ENCODE assay signal across 10 cellular contexts in the genomic region with DNA sequence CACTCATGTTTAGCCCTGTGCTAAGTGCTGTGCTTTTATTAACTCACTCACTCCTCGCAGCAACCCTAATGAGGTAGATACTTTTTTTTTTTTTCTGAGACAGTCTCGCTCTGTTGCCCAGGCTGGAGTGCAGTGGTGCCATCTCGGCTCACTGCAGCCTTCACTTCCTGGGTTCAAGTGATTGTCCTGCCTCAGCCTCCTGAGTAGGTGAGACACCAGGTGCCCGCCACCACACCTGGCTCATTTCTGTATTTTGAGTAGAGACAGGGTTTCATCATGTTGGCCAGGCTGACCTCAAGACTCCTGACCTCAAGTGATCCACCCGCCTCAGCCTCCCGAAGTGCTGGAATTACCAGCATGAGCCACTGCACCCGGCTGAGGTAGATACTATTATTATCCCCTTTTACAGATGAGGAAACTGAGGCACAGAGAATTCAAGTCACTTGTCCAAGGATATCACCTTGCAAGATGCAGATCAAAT. TPM values are rescaled to one million over a fixed set of nuclear protein-coding genes. Genes with fewer than 3 reads are reported as not detected.
DNase-seq lines count a peak whose midpoint lies in the region; ATAC-seq, FAIRE-seq and TF ChIP-seq lines count a peak whose summit lies in the region.
"Had no signal": no experiment of that assay in that cellular context is flagged by ENCODE, and none has a peak within 500 bp of the region (broad histone marks: within the 10 kb centered on the region; RNA-seq: fewer than 3 reads in every experiment).

No MANE protein-coding gene starts in this region.

- H3K4me1 ChIP-seq in HepG2 (ENCODE audit: insufficient read depth, low read length): peaks cover 48% of the 10 kb centered on the region

- no peak for TF ChIP-seq CTCF in HepG2 (CRISPR knock-in tag; IDR thresholded peaks at IDR 0.05)

- no TSS peak for BruUV-seq in HepG2 (replicated peaks; lab: Mats Ljungman, UMichigan)

- no peak for FAIRE-seq in HepG2 (lab: Jason Lieb, UNC)
- FAIRE-seq: A204.1 had no signal

- no peak for TF ChIP-seq POLR2A in HepG2 (IDR thresholded peaks at IDR 0.05; ENCODE audit: insufficient read depth in 1 of 2, low read depth in 2 of 2, low read length in 2 of 2)

- peaks cover 4 to 19% of the 10 kb centered on the region in 2 experiments; a peak in 4 of 5 replicates for H3K36me3 ChIP-seq in HepG2 (replicated peaks in 1 of 2; ENCODE audit: control insufficient read depth in 1 of 2, insufficient read depth in 2 of 2, low read length in 2 of 2)

- in situ Hi-C loops in HepG2 (cut with HindIII; ENCODE audit: extremely low pct_ligation_motif_present, low pct_unique_long_range_greater_than_20kb): loop anchor here (5.0 kb wide), 1 partner anchor 33 kb away; the partner anchor contains the start of genes ACTMAP and SNRPA

- peak overlapping the region; percentile 95 for H3K27ac ChIP-seq in HepG2 (ENCODE audit: extremely low read length, insufficient read depth, low read length)
- peak overlapping the region; percentile 2 for H3K27ac ChIP-seq in substantia nigra (ENCODE audit: low read depth, low read length, poor library complexity, severe bottlenecking)

- peak overlapping the region; percentile 52 for H3K4me3 Mint-ChIP-seq in activated naive CD8-positive, alpha-beta T cell treated with anti-CD3 and anti-CD28 coated beads, Interleukin-2, amount 10 ng/mL, durations not matched to agents 7 days and 5 days

- H3K27ac Mint-ChIP-seq in activated naive CD8-positive, alpha-beta T cell treated with anti-CD3 and anti-CD28 coated beads, Interleukin-2, amount 10 ng/mL, durations not matched to agents 7 days and 5 days: no peak overlapping the region

- no peak overlapping the region for H2AFZ ChIP-seq in HepG2 (ENCODE audit: low read length)

- H3K27me3 ChIP-seq in HepG2 (ENCODE audit: control insufficient read depth in 1 of 2, insufficient read depth in 2 of 2, low read length in 2 of 2): no peaks in the 10 kb centered on the region; a peak in 1 of 5 replicates
- H3K27me3 ChIP-seq: SJSA1 had no signal

- H4K20me1 ChIP-seq in HepG2 (ENCODE audit: insufficient read depth, low read length): 0 out of 2 replicates have a peak, but pooled peaks cover 4% of the 10 kb centered on the region

- no peaks in the 10 kb centered on the region for H3K9me3 Mint-ChIP-seq in activated naive CD8-positive, alpha-beta T cell treated with anti-CD3 and anti-CD28 coated beads, Interleukin-2, amount 10 ng/mL, durations not matched to agents 7 days and 5 days

- 22% methylated on average over 7 of the region's 7 CpGs for WGBS in HepG2 (ENCODE audit: low lambda C conversion rate)

- peaks cover 57% of the 10 kb centered on the region for H3K79me2 ChIP-seq in HepG2 (ENCODE audit: insufficient read depth, low read length)

- peak overlapping the region; percentile 96 for H3K9ac ChIP-seq in HepG2 (ENCODE audit: insufficient read depth, low read depth, low read length)

- peaks cover 42% of the 10 kb centered on the region for H3K4me1 Mint-ChIP-seq in activated naive CD8-positive, alpha-beta T cell treated with anti-CD3 and anti-CD28 coated beads, Interleukin-2, amount 10 ng/mL, durations not matched to agents 7 days and 5 days

- no peak for TF ChIP-seq RAD21 in HepG2 (CRISPR knock-in tag; IDR thresholded peaks at IDR 0.05)

- ATAC-seq in activated naive CD8-positive, alpha-beta T cell treated with anti-CD3 and anti-CD28 coated beads, Interleukin-2, amount 10 ng/mL, durations not matched to agents 7 days and 5 days (ENCODE audit: low read depth): no peak
- ATAC-seq in HepG2 (no peak), HG02759 (IDR thresholded peaks at IDR 0.05; ENCODE audit: unreplicated experiment) (no peak)

- peak; percentile 63 for DNase-seq in DMS53 (lab: John Stamatoyannopoulos, UW)
- DNase-seq in DMS53 treated with DMSO at 0.1 percent for 48 hours (lab: John Stamatoyannopoulos, UW; ENCODE audit: unreplicated experiment): no peak
- DNase-seq in activated naive CD8-positive, alpha-beta T cell treated with anti-CD3 and anti-CD28 coated beads, Interleukin-2, amount 10 ng/mL, durations not matched to agents 7 days and 5 days: no peak
- DNase-seq in HepG2 (ENCODE audit: low spot score): no peak
- DNase-seq in substantia nigra (lab: John Stamatoyannopoulos, UW): no peak
- DNase-seq in occipital lobe (lab: John Stamatoyannopoulos, UW): no peak
- DNase-seq in stimulated activated CD4-positive, alpha-beta T cell treated with anti-CD3 and anti-CD28 coated beads, Interleukin-15, amount 100 ng/mL, for 24 hours: no peak

- POLR2A ChIA-PET in activated naive CD8-positive, alpha-beta T cell treated with anti-CD3 and anti-CD28 coated beads, Interleukin-2, amount 10 ng/mL, durations not matched to agents 7 days and 5 days (lab: Charles Lee): interaction anchor here (1.0 to 1.4 kb wide), 2 partner anchors 30 to 31 kb away, joined by 3 to 8 read pairs; partner anchors contain the start of genes ACTMAP and SNRPA
- POLR2A ChIA-PET in HepG2 (lab: Yijun Ruan, JAX): interaction anchor here (0.8 to 1.5 kb wide), 9 partner anchors 12 to 58 kb away, joined by 3 to 14 read pairs (median 4); partner anchors contain the start of genes ACTMAP, RAB4B and SNRPA

- no peaks in the 10 kb centered on the region for H3K27me3 Mint-ChIP-seq in activated naive CD8-positive, alpha-beta T cell treated with anti-CD3 and anti-CD28 coated beads, Interleukin-2, amount 10 ng/mL, durations not matched to agents 7 days and 5 days

- intact Hi-C loops in HepG2 (cut with micrococcal nuclease; ENCODE audit: unreplicated experiment): loop anchor here (2.0 to 5.0 kb wide), 2 partner anchors 31 to 88 kb away; partner anchors contain the start of genes ACTMAP and SNRPA

- TF ChIP-seq EP300 in HepG2 (IDR thresholded peaks at IDR 0.05; ENCODE audit: low read depth in 2 of 2, low read length in 2 of 2) (no peak), HepG2 (CRISPR knock-in tag; IDR thresholded peaks at IDR 0.05; ENCODE audit: borderline replicate concordance) (no peak)

- CTCF ChIA-PET in HepG2 (lab: Yijun Ruan, JAX; ENCODE audit: low intra/inter-chr PET ratio, low total read pairs): no interaction called here

- H3K4me2 ChIP-seq in HepG2 (ENCODE audit: low read depth, low read length): peak overlapping the region; percentile 94

- peak overlapping the region; percentile 90 to 99 (median 92) for H3K4me3 ChIP-seq in HepG2 (replicated peaks in 1 of 3; ENCODE audit: insufficient read depth in 1 of 3, low read depth in 2 of 3, low read length in 3 of 3)

- H3K36me3 Mint-ChIP-seq in activated naive CD8-positive, alpha-beta T cell treated with anti-CD3 and anti-CD28 coated beads, Interleukin-2, amount 10 ng/mL, durations not matched to agents 7 days and 5 days: peaks cover 14% of the 10 kb centered on the region

- no peaks in the 10 kb centered on the region for H3K9me3 ChIP-seq in HepG2 (ENCODE audit: low read length)
- H3K9me3 ChIP-seq: SJSA1 had no signal

RNA-seq across cellular contexts. Expression of gene ITPKC, which starts 2.5 kb away (rescaled TPM):
- 1 to 10 TPM; 7.1 TPM for total RNA-seq in activated naive CD8-positive, alpha-beta T cell treated with anti-CD3 and anti-CD28 coated beads, Interleukin-2, amount 10 ng/mL, durations not matched to agents 7 days and 5 days
- total RNA-seq in HepG2 (2016; rRNA removed; fragmentation: Illumina TruSeq; extraction: Trizol) (11.2 and 11.3 TPM in 2 replicates), occipital lobe (10.0 TPM)
- total RNA-seq in HepG2 (2016; cell fraction: cytosol; rRNA removed; fragmentation: Illumina TruSeq; extraction: Trizol; ENCODE audit: low read depth): 2.2 and 2.9 TPM in 2 replicates
- total RNA-seq in HepG2 (2016; cell fraction: insoluble cytoplasmic fraction; rRNA removed; fragmentation: Illumina TruSeq; extraction: Trizol): 11.1 and 11.2 TPM in 2 replicates
- 6.2 and 7.0 TPM in 2 replicates for total RNA-seq in HepG2 (2016; cell fraction: membrane; rRNA removed; fragmentation: Illumina TruSeq; extraction: Trizol)
- 9.4 and 10.1 TPM in 2 replicates for total RNA-seq in HepG2 (2016; cell fraction: nucleus; rRNA removed; fragmentation: Illumina TruSeq; extraction: Trizol)
- polyA plus RNA-seq in HepG2 (2011; rRNA removed): 6.9 and 12.4 TPM in 2 replicates
- 7.5 and 8.3 TPM in 2 replicates for polyA plus RNA-seq in HepG2 (2011; cell fraction: cytosol; rRNA removed)
- 10.9 and 11.5 TPM in 2 replicates for polyA plus RNA-seq in HepG2 (2011; cell fraction: nucleus; rRNA removed)
- 5.5 and 8.9 TPM in 2 replicates for polyA plus RNA-seq in HepG2 (2012)
- 1.6 and 1.9 TPM in 2 replicates for polyA plus RNA-seq in HepG2 (2016; cell fraction: cytosol; fragmentation: Illumina TruSeq; extraction: Trizol; ENCODE audit: low read depth)
- polyA plus RNA-seq in HepG2 (2016; cell fraction: insoluble cytoplasmic fraction; fragmentation: Illumina TruSeq; extraction: Trizol; ENCODE audit: low read depth): 9.6 and 11.1 TPM in 2 replicates
- 4.0 and 4.4 TPM in 2 replicates for polyA plus RNA-seq in HepG2 (2016; cell fraction: membrane; fragmentation: Illumina TruSeq; extraction: Trizol; ENCODE audit: low read depth)
- polyA plus RNA-seq in HepG2 (2016; cell fraction: nucleus; fragmentation: Illumina TruSeq; extraction: Trizol; ENCODE audit: insufficient read depth, low read depth): 16.8 and 17.2 TPM in 2 replicates
- 7.6 and 22.0 TPM in 2 replicates for polyA minus RNA-seq in HepG2 (2011; rRNA and poly(A)+ RNA removed; ENCODE audit: low replicate concordance)
- 4.2 and 6.6 TPM in 2 replicates for polyA minus RNA-seq in HepG2 (2011; cell fraction: cytosol; rRNA and poly(A)+ RNA removed)
- 5.5 and 7.5 TPM in 2 replicates for polyA minus RNA-seq in HepG2 (2011; cell fraction: nucleus; rRNA and poly(A)+ RNA removed)

RNA-seq across cellular contexts. Expression of gene COQ8B, which starts 2.8 kb away (rescaled TPM):
- 10 to 100 TPM; 35.8 to 36.8 TPM for total RNA-seq in activated naive CD8-positive, alpha-beta T cell treated with anti-CD3 and anti-CD28 coated beads, Interleukin-2, amount 10 ng/mL, durations not matched to agents 7 days and 5 days
- 10.3 and 17.2 TPM in 2 replicates for total RNA-seq in HepG2 (2016; rRNA removed; fragmentation: Illumina TruSeq; extraction: Trizol)
- total RNA-seq in HepG2 (2016; cell fraction: cytosol; rRNA removed; fragmentation: Illumina TruSeq; extraction: Trizol; ENCODE audit: low read depth): 11.6 and 12.3 TPM in 2 replicates
- 8.6 and 17.5 TPM in 2 replicates for total RNA-seq in HepG2 (2016; cell fraction: insoluble cytoplasmic fraction; rRNA removed; fragmentation: Illumina TruSeq; extraction: Trizol)
- total RNA-seq in HepG2 (2016; cell fraction: membrane; rRNA removed; fragmentation: Illumina TruSeq; extraction: Trizol): 16.6 and 19.5 TPM in 2 replicates
- total RNA-seq in HepG2 (2016; cell fraction: nucleus; rRNA removed; fragmentation: Illumina TruSeq; extraction: Trizol): 13.3 and 18.3 TPM in 2 replicates
- polyA plus RNA-seq in HepG2 (2011; rRNA removed): 12.3 and 14.7 TPM in 2 replicates
- 9.9 and 15.6 TPM in 2 replicates for polyA plus RNA-seq in HepG2 (2011; cell fraction: cytosol; rRNA removed)
- 54.2 and 65.2 TPM in 2 replicates for polyA plus RNA-seq in HepG2 (2011; cell fraction: nucleus; rRNA removed)
- 8.7 and 13.0 TPM in 2 replicates for polyA plus RNA-seq in HepG2 (2012)
- 5.6 and 6.3 TPM in 2 replicates for polyA plus RNA-seq in HepG2 (2016; cell fraction: cytosol; fragmentation: Illumina TruSeq; extraction: Trizol; ENCODE audit: low read depth)
- 7.8 and 9.6 TPM in 2 replicates for polyA plus RNA-seq in HepG2 (2016; cell fraction: insoluble cytoplasmic fraction; fragmentation: Illumina TruSeq; extraction: Trizol; ENCODE audit: low read depth)
- polyA plus RNA-seq in HepG2 (2016; cell fraction: membrane; fragmentation: Illumina TruSeq; extraction: Trizol; ENCODE audit: low read depth): 8.1 and 8.4 TPM in 2 replicates
- 21.5 and 25.0 TPM in 2 replicates for polyA plus RNA-seq in HepG2 (2016; cell fraction: nucleus; fragmentation: Illumina TruSeq; extraction: Trizol; ENCODE audit: insufficient read depth, low read depth)
- polyA minus RNA-seq in HepG2 (2011; rRNA and poly(A)+ RNA removed; ENCODE audit: low replicate concordance): 22.0 and 30.0 TPM in 2 replicates
- polyA minus RNA-seq in HepG2 (2011; cell fraction: cytosol; rRNA and poly(A)+ RNA removed): 7.7 and 9.0 TPM in 2 replicates
- 19.1 and 21.8 TPM in 2 replicates for polyA minus RNA-seq in HepG2 (2011; cell fraction: nucleus; rRNA and poly(A)+ RNA removed)
- total RNA-seq in occipital lobe: 28.2 TPM

RNA-seq across cellular contexts. Expression of gene NUMBL, which starts 29.0 kb away (rescaled TPM):
- total RNA-seq in activated naive CD8-positive, alpha-beta T cell treated with anti-CD3 and anti-CD28 coated beads, Interleukin-2, amount 10 ng/mL, durations not matched to agents 7 days and 5 days: 10 to 100 TPM in 1 of 2 experiments, 1 to 10 TPM in 1; 9.9 to 11.7 TPM
- total RNA-seq in HepG2 (2016; rRNA removed; fragmentation: Illumina TruSeq; extraction: Trizol) (0.20 and 0.49 TPM in 2 replicates), occipital lobe (18.2 TPM)
- total RNA-seq in HepG2 (2016; cell fraction: cytosol; rRNA removed; fragmentation: Illumina TruSeq; extraction: Trizol; ENCODE audit: low read depth): 0.09 and 0.10 TPM in 2 replicates
- 0.04 and 0.58 TPM in 2 replicates for total RNA-seq in HepG2 (2016; cell fraction: insoluble cytoplasmic fraction; rRNA removed; fragmentation: Illumina TruSeq; extraction: Trizol)
- 0.25 and 0.52 TPM in 2 replicates for total RNA-seq in HepG2 (2016; cell fraction: membrane; rRNA removed; fragmentation: Illumina TruSeq; extraction: Trizol)
- total RNA-seq in HepG2 (2016; cell fraction: nucleus; rRNA removed; fragmentation: Illumina TruSeq; extraction: Trizol): 0.69 and 2.1 TPM in 2 replicates
- 2.2 and 2.3 TPM in 2 replicates for polyA plus RNA-seq in HepG2 (2011; rRNA removed)
- 0.67 and 0.90 TPM in 2 replicates for polyA plus RNA-seq in HepG2 (2011; cell fraction: cytosol; rRNA removed)
- 21.6 and 25.2 TPM in 2 replicates for polyA plus RNA-seq in HepG2 (2011; cell fraction: nucleus; rRNA removed)
- polyA plus RNA-seq in HepG2 (2012): 0.78 and 2.1 TPM in 2 replicates
- polyA plus RNA-seq in HepG2 (2016; cell fraction: cytosol; fragmentation: Illumina TruSeq; extraction: Trizol; ENCODE audit: low read depth): 0.10 and 0.11 TPM in 2 replicates
- 0.27 and 0.56 TPM in 2 replicates for polyA plus RNA-seq in HepG2 (2016; cell fraction: insoluble cytoplasmic fraction; fragmentation: Illumina TruSeq; extraction: Trizol; ENCODE audit: low read depth)
- 0.07 and 0.19 TPM in 2 replicates for polyA plus RNA-seq in HepG2 (2016; cell fraction: membrane; fragmentation: Illumina TruSeq; extraction: Trizol; ENCODE audit: low read depth)
- 4.8 and 6.7 TPM in 2 replicates for polyA plus RNA-seq in HepG2 (2016; cell fraction: nucleus; fragmentation: Illumina TruSeq; extraction: Trizol; ENCODE audit: insufficient read depth, low read depth)
- 1.2 and 14.1 TPM in 2 replicates for polyA minus RNA-seq in HepG2 (2011; rRNA and poly(A)+ RNA removed; ENCODE audit: low replicate concordance)
- polyA minus RNA-seq in HepG2 (2011; cell fraction: cytosol; rRNA and poly(A)+ RNA removed): 0.35 and 0.99 TPM in 2 replicates
- 2.8 and 2.9 TPM in 2 replicates for polyA minus RNA-seq in HepG2 (2011; cell fraction: nucleus; rRNA and poly(A)+ RNA removed)

RNA-seq across cellular contexts. Expression of gene ACTMAP, which starts 30.8 kb away (rescaled TPM):
- total RNA-seq in activated naive CD8-positive, alpha-beta T cell treated with anti-CD3 and anti-CD28 coated beads, Interleukin-2, amount 10 ng/mL, durations not matched to agents 7 days and 5 days: 10 to 100 TPM; 13.5 to 15.6 TPM
- total RNA-seq in HepG2 (2016; rRNA removed; fragmentation: Illumina TruSeq; extraction: Trizol): 2.2 and 3.9 TPM in 2 replicates
- 2.1 and 5.1 TPM in 2 replicates for total RNA-seq in HepG2 (2016; cell fraction: cytosol; rRNA removed; fragmentation: Illumina TruSeq; extraction: Trizol; ENCODE audit: low read depth)
- 2.2 and 3.3 TPM in 2 replicates for total RNA-seq in HepG2 (2016; cell fraction: insoluble cytoplasmic fraction; rRNA removed; fragmentation: Illumina TruSeq; extraction: Trizol)
- total RNA-seq in HepG2 (2016; cell fraction: membrane; rRNA removed; fragmentation: Illumina TruSeq; extraction: Trizol): 4.4 and 4.8 TPM in 2 replicates
- 3.9 and 4.4 TPM in 2 replicates for total RNA-seq in HepG2 (2016; cell fraction: nucleus; rRNA removed; fragmentation: Illumina TruSeq; extraction: Trizol)
- polyA plus RNA-seq in HepG2 (2011; rRNA removed): 7.9 and 11.3 TPM in 2 replicates
- polyA plus RNA-seq in HepG2 (2011; cell fraction: cytosol; rRNA removed): 4.7 and 5.7 TPM in 2 replicates
- polyA plus RNA-seq in HepG2 (2011; cell fraction: nucleus; rRNA removed): 30.8 and 31.7 TPM in 2 replicates
- polyA plus RNA-seq in HepG2 (2012): 13.1 and 16.5 TPM in 2 replicates
- polyA plus RNA-seq in HepG2 (2016; cell fraction: cytosol; fragmentation: Illumina TruSeq; extraction: Trizol; ENCODE audit: low read depth): 4.5 and 4.7 TPM in 2 replicates
- polyA plus RNA-seq in HepG2 (2016; cell fraction: insoluble cytoplasmic fraction; fragmentation: Illumina TruSeq; extraction: Trizol; ENCODE audit: low read depth): 10.5 and 13.7 TPM in 2 replicates
- 12.4 and 14.6 TPM in 2 replicates for polyA plus RNA-seq in HepG2 (2016; cell fraction: membrane; fragmentation: Illumina TruSeq; extraction: Trizol; ENCODE audit: low read depth)
- 46.1 and 49.5 TPM in 2 replicates for polyA plus RNA-seq in HepG2 (2016; cell fraction: nucleus; fragmentation: Illumina TruSeq; extraction: Trizol; ENCODE audit: insufficient read depth, low read depth)
- 11.2 and 11.8 TPM in 2 replicates for polyA minus RNA-seq in HepG2 (2011; rRNA and poly(A)+ RNA removed; ENCODE audit: low replicate concordance)
- 8.1 and 9.0 TPM in 2 replicates for polyA minus RNA-seq in HepG2 (2011; cell fraction: cytosol; rRNA and poly(A)+ RNA removed)
- 5.2 and 5.3 TPM in 2 replicates for polyA minus RNA-seq in HepG2 (2011; cell fraction: nucleus; rRNA and poly(A)+ RNA removed)
- total RNA-seq in occipital lobe: 0.31 TPM

RNA-seq across cellular contexts. Expression of gene SNRPA, which starts 31.5 kb away (rescaled TPM):
- 100 to 1,000 TPM; 145 to 157 TPM for total RNA-seq in activated naive CD8-positive, alpha-beta T cell treated with anti-CD3 and anti-CD28 coated beads, Interleukin-2, amount 10 ng/mL, durations not matched to agents 7 days and 5 days
- total RNA-seq in HepG2 (2016; rRNA removed; fragmentation: Illumina TruSeq; extraction: Trizol) (55.6 and 59.6 TPM in 2 replicates), occipital lobe (17.0 TPM)
- 30.9 and 37.5 TPM in 2 replicates for total RNA-seq in HepG2 (2016; cell fraction: cytosol; rRNA removed; fragmentation: Illumina TruSeq; extraction: Trizol; ENCODE audit: low read depth)
- total RNA-seq in HepG2 (2016; cell fraction: insoluble cytoplasmic fraction; rRNA removed; fragmentation: Illumina TruSeq; extraction: Trizol): 43.3 and 60.9 TPM in 2 replicates
- total RNA-seq in HepG2 (2016; cell fraction: membrane; rRNA removed; fragmentation: Illumina TruSeq; extraction: Trizol): 30.2 and 35.2 TPM in 2 replicates
- 40.9 and 42.9 TPM in 2 replicates for total RNA-seq in HepG2 (2016; cell fraction: nucleus; rRNA removed; fragmentation: Illumina TruSeq; extraction: Trizol)
- 111 and 162 TPM in 2 replicates for polyA plus RNA-seq in HepG2 (2011; rRNA removed)
- 36.8 and 67.8 TPM in 2 replicates for polyA plus RNA-seq in HepG2 (2011; cell fraction: cytosol; rRNA removed)
- 112 and 136 TPM in 2 replicates for polyA plus RNA-seq in HepG2 (2011; cell fraction: nucleus; rRNA removed)
- polyA plus RNA-seq in HepG2 (2012): 55.3 and 58.7 TPM in 2 replicates
- 31.4 and 37.9 TPM in 2 replicates for polyA plus RNA-seq in HepG2 (2016; cell fraction: cytosol; fragmentation: Illumina TruSeq; extraction: Trizol; ENCODE audit: low read depth)
- polyA plus RNA-seq in HepG2 (2016; cell fraction: insoluble cytoplasmic fraction; fragmentation: Illumina TruSeq; extraction: Trizol; ENCODE audit: low read depth): 87.1 and 104 TPM in 2 replicates
- 41.6 and 53.2 TPM in 2 replicates for polyA plus RNA-seq in HepG2 (2016; cell fraction: membrane; fragmentation: Illumina TruSeq; extraction: Trizol; ENCODE audit: low read depth)
- 106 and 112 TPM in 2 replicates for polyA plus RNA-seq in HepG2 (2016; cell fraction: nucleus; fragmentation: Illumina TruSeq; extraction: Trizol; ENCODE audit: insufficient read depth, low read depth)
- 182 and 255 TPM in 2 replicates for polyA minus RNA-seq in HepG2 (2011; rRNA and poly(A)+ RNA removed; ENCODE audit: low replicate concordance)
- 80.0 and 106 TPM in 2 replicates for polyA minus RNA-seq in HepG2 (2011; cell fraction: cytosol; rRNA and poly(A)+ RNA removed)
- polyA minus RNA-seq in HepG2 (2011; cell fraction: nucleus; rRNA and poly(A)+ RNA removed): 49.1 and 73.4 TPM in 2 replicates
